In the genomic region with DNA sequence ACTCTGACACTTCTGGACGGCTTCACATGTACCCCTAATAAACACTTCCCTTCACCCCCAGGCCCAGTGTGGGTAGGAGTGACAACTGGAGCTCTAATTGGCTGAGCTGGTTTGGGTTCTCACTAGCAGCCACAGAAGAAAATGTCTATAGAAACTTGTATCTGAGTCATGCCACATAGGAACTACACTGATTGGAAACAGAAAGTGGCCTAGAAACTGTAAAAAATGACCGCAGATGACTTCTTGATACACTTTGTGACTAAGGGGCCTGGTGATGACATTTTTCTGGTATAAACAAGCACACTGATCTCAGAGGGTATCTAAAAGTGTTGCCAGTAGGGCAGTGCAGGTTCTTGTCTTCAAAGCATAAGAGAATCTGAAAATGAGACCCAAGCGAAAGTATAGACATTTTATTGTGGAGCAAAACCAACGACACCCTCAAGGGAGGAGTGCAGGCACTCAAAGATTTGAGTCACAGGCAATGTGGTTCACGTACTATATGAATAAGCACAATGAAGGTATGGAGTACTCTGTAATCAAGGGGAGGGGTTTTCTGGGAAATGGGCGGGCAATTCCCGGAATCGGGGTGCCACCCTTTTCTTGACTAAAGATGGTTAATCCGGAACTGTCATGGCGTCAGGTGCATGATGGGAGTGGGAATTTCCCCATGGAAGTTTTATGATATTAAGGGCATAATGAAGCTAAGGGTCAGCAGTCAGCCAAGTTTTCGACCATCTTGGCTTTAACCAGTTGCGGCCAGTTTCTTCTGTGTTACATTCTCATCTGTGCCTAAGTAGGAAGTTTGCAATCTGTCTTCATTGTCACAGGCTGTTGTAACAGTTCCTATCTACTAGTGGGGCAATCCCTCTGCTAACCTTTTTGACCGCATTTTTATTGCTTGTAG, we compare ENCODE assay signal across 8 cellular contexts. TPM values are rescaled to one million over a fixed set of nuclear protein-coding genes. Genes with fewer than 3 reads are reported as not detected.
A peak's percentile ranks its signal among the peaks of the same experiment; 100 is the strongest.
DNase-seq lines count a peak whose midpoint lies in the region; ATAC-seq and TF ChIP-seq lines count a peak whose summit lies in the region.

A gene with protein sequence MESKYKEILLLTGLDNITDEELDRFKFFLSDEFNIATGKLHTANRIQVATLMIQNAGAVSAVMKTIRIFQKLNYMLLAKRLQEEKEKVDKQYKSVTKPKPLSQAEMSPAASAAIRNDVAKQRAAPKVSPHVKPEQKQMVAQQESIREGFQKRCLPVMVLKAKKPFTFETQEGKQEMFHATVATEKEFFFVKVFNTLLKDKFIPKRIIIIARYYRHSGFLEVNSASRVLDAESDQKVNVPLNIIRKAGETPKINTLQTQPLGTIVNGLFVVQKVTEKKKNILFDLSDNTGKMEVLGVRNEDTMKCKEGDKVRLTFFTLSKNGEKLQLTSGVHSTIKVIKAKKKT (minus strand): TSS at position 14 of the 904 bp plus-strand sequence. CDS start 3,267 bp downstream, outside the sequence.

- H3K4ac ChIP-seq in H9 (ENCODE audit: low read depth, low read length) = no peak within 1 kb of the TSS

- no peak within 1 kb of the TSS for H4K8ac ChIP-seq in H9 (replicated peaks; ENCODE audit: insufficient read length, low read depth, low read length)

- H2BK120ac ChIP-seq in H9 (ENCODE audit: low read depth, low read length, poor library complexity, severe bottlenecking) = no peak within 1 kb of the TSS

- peak within 1 kb of the TSS; percentile 95 to 98 for H3K27ac Mint-ChIP-seq in activated naive CD4-positive, alpha-beta T cell treated with anti-CD3 and anti-CD28 coated beads, Interleukin-2, amount 50 U/mL, for 72 hours
- H3K27ac Mint-ChIP-seq in H9 = no peak within 1 kb of the TSS

- H3K4me3 ChIP-seq in sigmoid colon = no peak within 1 kb of the TSS

- TF ChIP-seq CTCF in sigmoid colon (IDR thresholded peaks at IDR 0.05) (no peak), H9 (conservative IDR thresholded peaks at IDR 0.05) (no peak)

- no peak within 1 kb of the TSS for H3K56ac ChIP-seq in H9 (ENCODE audit: insufficient read length, low read depth, low read length)

- no peaks in the 10 kb centered on the region for H3K79me1 ChIP-seq in H9 (ENCODE audit: insufficient read depth, low read depth, low read length, poor library complexity, severe bottlenecking)

- H4K20me1 ChIP-seq in H9 (ENCODE audit: control insufficient read depth, insufficient read depth, insufficient read length) = no peaks in the 10 kb centered on the region

- peaks cover 3% of the 10 kb centered on the region for H3K27me3 Mint-ChIP-seq in H9 (ENCODE audit: low read depth)

- H3K23me2 ChIP-seq in H9 (ENCODE audit: insufficient read length, low read depth, low read length, poor library complexity, severe bottlenecking) = no peaks in the 10 kb centered on the region

- no peak within 1 kb of the TSS for H3K14ac ChIP-seq in H9 (ENCODE audit: insufficient read depth, low read length)

- H3K27ac ChIP-seq in sigmoid colon (peak within 1 kb of the TSS in 1 of 4 donors; percentile 29), H9 (ENCODE audit: insufficient read length, low read depth, low read length) (no peak within 1 kb of the TSS)

- peak; percentile 79 for ATAC-seq in GM19043 (IDR thresholded peaks at IDR 0.05; ENCODE audit: low read depth, unreplicated experiment)
- ATAC-seq in HG03066 (IDR thresholded peaks at IDR 0.05; ENCODE audit: low read depth, unreplicated experiment) = peak; percentile 75
- ATAC-seq in activated naive CD4-positive, alpha-beta T cell treated with anti-CD3 and anti-CD28 coated beads, Interleukin-2, amount 50 U/mL, for 72 hours = peak; percentile 87 to 90

- H3T11ph ChIP-seq in H9 (ENCODE audit: low read length) = no peak within 1 kb of the TSS

- intact Hi-C loops in sigmoid colon (cut with DNase I) = loop anchor here (10.0 kb wide), 1 partner anchor 1112 kb away; no protein-coding TSS in a partner anchor

- no peak within 1 kb of the TSS for H2BK20ac ChIP-seq in H9 (ENCODE audit: low read depth, low read length, poor library complexity, severe bottlenecking)

- no peak within 1 kb of the TSS for H2BK5ac ChIP-seq in H9 (ENCODE audit: insufficient read length, low read length)

- H4K91ac ChIP-seq in H9 (ENCODE audit: insufficient read length, low read depth, low read length) = no peak within 1 kb of the TSS

- H3K9me3 Mint-ChIP-seq in activated naive CD4-positive, alpha-beta T cell treated with anti-CD3 and anti-CD28 coated beads, Interleukin-2, amount 50 U/mL, for 72 hours = peaks cover 0 to 8% of the 10 kb centered on the region in 2 donors
- no peaks in the 10 kb centered on the region for H3K9me3 Mint-ChIP-seq in H9

- H3K4me1 ChIP-seq in sigmoid colon (no peaks in the 10 kb centered on the region), H9 (ENCODE audit: insufficient read depth, low read length) (no peaks in the 10 kb centered on the region)

- no peaks in the 10 kb centered on the region for H3K36me3 ChIP-seq in sigmoid colon

- H3K9me3 ChIP-seq in sigmoid colon = no peaks in the 10 kb centered on the region
- no peaks in the 10 kb centered on the region for H3K9me3 ChIP-seq in H9 (ENCODE audit: control insufficient read depth, low read depth, low read length)

- no peak within 1 kb of the TSS for H3K9ac ChIP-seq in H9 (ENCODE audit: extremely low read depth, insufficient read length, low read length)

- H2BK12ac ChIP-seq in H9 (ENCODE audit: insufficient read length, low read depth, low read length) = no peak within 1 kb of the TSS

- H4K5ac ChIP-seq in H9 (ENCODE audit: insufficient read length, low read depth, low read length) = no peak within 1 kb of the TSS

- DNase-seq in T follicular helper cell (ENCODE audit: low read depth) (peak; percentile 74), sigmoid colon (no peak), NCI-H2081 treated with DMSO at 0.1 percent for 48 hours (lab: John Stamatoyannopoulos, UW) (no peak), H9 (no peak)
- DNase-seq in activated naive CD4-positive, alpha-beta T cell treated with anti-CD3 and anti-CD28 coated beads, Interleukin-2, amount 50 U/mL, for 72 hours (ENCODE audit: low spot score in 2 of 2) = peak; percentile 90 to 97
- peak; percentile 90 to 100 for DNase-seq in stimulated activated CD4-positive, alpha-beta T cell treated with anti-CD3 and anti-CD28 coated beads, Interleukin-12 subunit alpha, Interleukin-12 subunit beta, amount 100 ng/mL, for 24 hours (ENCODE audit: low read depth in 2 of 2)

- no peaks in the 10 kb centered on the region for H3K27me3 ChIP-seq in sigmoid colon
- no peaks in the 10 kb centered on the region for H3K27me3 ChIP-seq in H9 (ENCODE audit: insufficient read depth, low read length)

- H3K79me2 ChIP-seq in H9 (ENCODE audit: insufficient read depth, low read length) = no peaks in the 10 kb centered on the region

- WGBS in sigmoid colon, 2 donors = 63 to 65% methylated on average over 13 of the region's 13 CpGs
- WGBS in H9 (ENCODE audit: extremely low coverage, insufficient read length, low lambda C conversion rate) = no CpG with 5 or more reads among the region's 13 CpGs

- no peak within 1 kb of the TSS for H3K4me2 ChIP-seq in H9 (ENCODE audit: insufficient read depth, insufficient read length, low read length)

- no peak within 1 kb of the TSS for H3K18ac ChIP-seq in H9 (ENCODE audit: insufficient read length, low read depth, low read length)

- peaks cover 0 to 6% of the 10 kb centered on the region in 2 donors for H3K36me3 Mint-ChIP-seq in activated naive CD4-positive, alpha-beta T cell treated with anti-CD3 and anti-CD28 coated beads, Interleukin-2, amount 50 U/mL, for 72 hours
- H3K36me3 Mint-ChIP-seq in H9 (ENCODE audit: insufficient read depth in 1 of 3, low read depth in 3 of 3) = no peaks in the 10 kb centered on the region

- H3K23ac ChIP-seq in H9 (ENCODE audit: insufficient read length, low read depth, low read length) = no peak within 1 kb of the TSS

- TF ChIP-seq POLR2A in sigmoid colon (IDR thresholded peaks at IDR 0.05) = no peak

- no peak for TF ChIP-seq EP300 in sigmoid colon (IDR thresholded peaks at IDR 0.05)

- no peak within 1 kb of the TSS for H2BK15ac ChIP-seq in H9 (ENCODE audit: low read depth, low read length)

- no peak within 1 kb of the TSS for H2AFZ ChIP-seq in H9 (ENCODE audit: low read length)

- H3K4me1 Mint-ChIP-seq in H9 = 0 out of 4 replicates have a peak, but pooled peaks cover 0 to 3% of the 10 kb centered on the region in 2 experiments

- H2AK5ac ChIP-seq in H9 (ENCODE audit: insufficient read length, low read length) = no peak within 1 kb of the TSS

- H3K4me3 Mint-ChIP-seq in H9 = no peak within 1 kb of the TSS

RNA-seq across cellular contexts. Expression of the gene that starts here (rescaled TPM):
- total RNA-seq in activated naive CD4-positive, alpha-beta T cell treated with anti-CD3 and anti-CD28 coated beads, Interleukin-2, amount 50 U/mL, for 72 hours = 10 to 100 TPM; 14.4 to 23.6 TPM
- total RNA-seq in sigmoid colon = 1 to 10 TPM in 1 of 4 donors, not detected in 3; 3.3 TPM
- polyA plus RNA-seq in sigmoid colon = 1 to 10 TPM in 2 of 3 donors, not detected in 1; 1.6 to 5.3 TPM
- 0.90 and 1.1 TPM in 2 replicates for total RNA-seq in H9 (2021)

Comparison
In these comparisons a context has a peak if more than half of its experiments do, and no peak if none do; other contexts are left out.
1. DNase-seq: peak in T follicular helper cell (single experiment), activated naive CD4-positive, alpha-beta T cell treated with anti-CD3 and anti-CD28 coated beads, Interleukin-2, amount 50 U/mL, for 72 hours (2 of 2) and stimulated activated CD4-positive, alpha-beta T cell treated with anti-CD3 and anti-CD28 coated beads, Interleukin-12 subunit alpha, Interleukin-12 subunit beta, amount 100 ng/mL, for 24 hours (2 of 2); none in sigmoid colon (single experiment), NCI-H2081 treated with DMSO at 0.1 percent for 48 hours (single experiment) and H9 (single experiment).
2. H3K27ac Mint-ChIP-seq: peak in activated naive CD4-positive, alpha-beta T cell treated with anti-CD3 and anti-CD28 coated beads, Interleukin-2, amount 50 U/mL, for 72 hours (2 of 2); none in H9 (0 of 3).
3. Peak in every context shown above with its lines, with median percentiles within 50 percentile points of each other: ATAC-seq.